1 cellular context compared by ENCODE assay signal in the genomic region with DNA sequence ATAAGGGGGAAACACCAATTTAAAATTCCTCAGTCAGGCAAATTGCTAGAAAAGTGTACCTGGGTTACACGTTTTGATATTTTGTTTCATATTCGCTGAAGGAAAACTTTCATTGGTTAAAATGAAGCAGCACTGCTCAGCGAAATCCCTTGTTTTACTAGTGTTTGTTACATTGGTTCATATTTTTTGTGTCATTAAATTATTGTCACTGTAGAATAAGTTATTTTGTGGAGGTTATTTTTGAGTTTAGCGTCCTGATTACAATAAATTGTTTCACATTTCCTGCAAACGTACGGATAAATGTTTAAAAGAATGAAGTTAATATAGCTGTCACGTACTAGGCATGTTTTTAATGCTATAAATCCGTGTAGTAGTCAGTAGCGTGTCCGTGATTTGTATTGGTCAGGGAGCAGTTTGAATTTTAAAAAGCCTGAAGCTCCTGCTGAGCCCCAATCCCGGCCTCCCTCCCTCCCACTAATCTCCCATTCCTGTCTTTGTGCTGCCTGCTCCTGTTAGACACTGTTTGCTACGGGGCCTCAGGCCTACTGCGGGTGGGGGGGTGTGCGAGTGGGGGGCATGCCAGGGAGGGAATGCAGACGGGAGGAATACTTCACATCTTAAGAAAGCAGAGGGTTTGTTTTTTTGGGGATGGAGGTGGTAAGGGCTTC.
TF ChIP-seq lines count a peak whose summit lies in the region.

No MANE protein-coding gene starts in this region.

TF ChIP-seq in H1, 55 proteins besides CTCF, POLR2A, EP300 and RAD21 (continued from another document):
- TF ChIP-seq, protein P1, sequence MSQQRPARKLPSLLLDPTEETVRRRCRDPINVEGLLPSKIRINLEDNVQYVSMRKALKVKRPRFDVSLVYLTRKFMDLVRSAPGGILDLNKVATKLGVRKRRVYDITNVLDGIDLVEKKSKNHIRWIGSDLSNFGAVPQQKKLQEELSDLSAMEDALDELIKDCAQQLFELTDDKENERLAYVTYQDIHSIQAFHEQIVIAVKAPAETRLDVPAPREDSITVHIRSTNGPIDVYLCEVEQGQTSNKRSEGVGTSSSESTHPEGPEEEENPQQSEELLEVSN (IDR thresholded peaks at IDR 0.05): no peak
- peak; percentile 68 for TF ChIP-seq TEAD4 (IDR thresholded peaks at IDR 0.05; ENCODE audit: low read depth, low read length)
- TF ChIP-seq, protein P2, sequence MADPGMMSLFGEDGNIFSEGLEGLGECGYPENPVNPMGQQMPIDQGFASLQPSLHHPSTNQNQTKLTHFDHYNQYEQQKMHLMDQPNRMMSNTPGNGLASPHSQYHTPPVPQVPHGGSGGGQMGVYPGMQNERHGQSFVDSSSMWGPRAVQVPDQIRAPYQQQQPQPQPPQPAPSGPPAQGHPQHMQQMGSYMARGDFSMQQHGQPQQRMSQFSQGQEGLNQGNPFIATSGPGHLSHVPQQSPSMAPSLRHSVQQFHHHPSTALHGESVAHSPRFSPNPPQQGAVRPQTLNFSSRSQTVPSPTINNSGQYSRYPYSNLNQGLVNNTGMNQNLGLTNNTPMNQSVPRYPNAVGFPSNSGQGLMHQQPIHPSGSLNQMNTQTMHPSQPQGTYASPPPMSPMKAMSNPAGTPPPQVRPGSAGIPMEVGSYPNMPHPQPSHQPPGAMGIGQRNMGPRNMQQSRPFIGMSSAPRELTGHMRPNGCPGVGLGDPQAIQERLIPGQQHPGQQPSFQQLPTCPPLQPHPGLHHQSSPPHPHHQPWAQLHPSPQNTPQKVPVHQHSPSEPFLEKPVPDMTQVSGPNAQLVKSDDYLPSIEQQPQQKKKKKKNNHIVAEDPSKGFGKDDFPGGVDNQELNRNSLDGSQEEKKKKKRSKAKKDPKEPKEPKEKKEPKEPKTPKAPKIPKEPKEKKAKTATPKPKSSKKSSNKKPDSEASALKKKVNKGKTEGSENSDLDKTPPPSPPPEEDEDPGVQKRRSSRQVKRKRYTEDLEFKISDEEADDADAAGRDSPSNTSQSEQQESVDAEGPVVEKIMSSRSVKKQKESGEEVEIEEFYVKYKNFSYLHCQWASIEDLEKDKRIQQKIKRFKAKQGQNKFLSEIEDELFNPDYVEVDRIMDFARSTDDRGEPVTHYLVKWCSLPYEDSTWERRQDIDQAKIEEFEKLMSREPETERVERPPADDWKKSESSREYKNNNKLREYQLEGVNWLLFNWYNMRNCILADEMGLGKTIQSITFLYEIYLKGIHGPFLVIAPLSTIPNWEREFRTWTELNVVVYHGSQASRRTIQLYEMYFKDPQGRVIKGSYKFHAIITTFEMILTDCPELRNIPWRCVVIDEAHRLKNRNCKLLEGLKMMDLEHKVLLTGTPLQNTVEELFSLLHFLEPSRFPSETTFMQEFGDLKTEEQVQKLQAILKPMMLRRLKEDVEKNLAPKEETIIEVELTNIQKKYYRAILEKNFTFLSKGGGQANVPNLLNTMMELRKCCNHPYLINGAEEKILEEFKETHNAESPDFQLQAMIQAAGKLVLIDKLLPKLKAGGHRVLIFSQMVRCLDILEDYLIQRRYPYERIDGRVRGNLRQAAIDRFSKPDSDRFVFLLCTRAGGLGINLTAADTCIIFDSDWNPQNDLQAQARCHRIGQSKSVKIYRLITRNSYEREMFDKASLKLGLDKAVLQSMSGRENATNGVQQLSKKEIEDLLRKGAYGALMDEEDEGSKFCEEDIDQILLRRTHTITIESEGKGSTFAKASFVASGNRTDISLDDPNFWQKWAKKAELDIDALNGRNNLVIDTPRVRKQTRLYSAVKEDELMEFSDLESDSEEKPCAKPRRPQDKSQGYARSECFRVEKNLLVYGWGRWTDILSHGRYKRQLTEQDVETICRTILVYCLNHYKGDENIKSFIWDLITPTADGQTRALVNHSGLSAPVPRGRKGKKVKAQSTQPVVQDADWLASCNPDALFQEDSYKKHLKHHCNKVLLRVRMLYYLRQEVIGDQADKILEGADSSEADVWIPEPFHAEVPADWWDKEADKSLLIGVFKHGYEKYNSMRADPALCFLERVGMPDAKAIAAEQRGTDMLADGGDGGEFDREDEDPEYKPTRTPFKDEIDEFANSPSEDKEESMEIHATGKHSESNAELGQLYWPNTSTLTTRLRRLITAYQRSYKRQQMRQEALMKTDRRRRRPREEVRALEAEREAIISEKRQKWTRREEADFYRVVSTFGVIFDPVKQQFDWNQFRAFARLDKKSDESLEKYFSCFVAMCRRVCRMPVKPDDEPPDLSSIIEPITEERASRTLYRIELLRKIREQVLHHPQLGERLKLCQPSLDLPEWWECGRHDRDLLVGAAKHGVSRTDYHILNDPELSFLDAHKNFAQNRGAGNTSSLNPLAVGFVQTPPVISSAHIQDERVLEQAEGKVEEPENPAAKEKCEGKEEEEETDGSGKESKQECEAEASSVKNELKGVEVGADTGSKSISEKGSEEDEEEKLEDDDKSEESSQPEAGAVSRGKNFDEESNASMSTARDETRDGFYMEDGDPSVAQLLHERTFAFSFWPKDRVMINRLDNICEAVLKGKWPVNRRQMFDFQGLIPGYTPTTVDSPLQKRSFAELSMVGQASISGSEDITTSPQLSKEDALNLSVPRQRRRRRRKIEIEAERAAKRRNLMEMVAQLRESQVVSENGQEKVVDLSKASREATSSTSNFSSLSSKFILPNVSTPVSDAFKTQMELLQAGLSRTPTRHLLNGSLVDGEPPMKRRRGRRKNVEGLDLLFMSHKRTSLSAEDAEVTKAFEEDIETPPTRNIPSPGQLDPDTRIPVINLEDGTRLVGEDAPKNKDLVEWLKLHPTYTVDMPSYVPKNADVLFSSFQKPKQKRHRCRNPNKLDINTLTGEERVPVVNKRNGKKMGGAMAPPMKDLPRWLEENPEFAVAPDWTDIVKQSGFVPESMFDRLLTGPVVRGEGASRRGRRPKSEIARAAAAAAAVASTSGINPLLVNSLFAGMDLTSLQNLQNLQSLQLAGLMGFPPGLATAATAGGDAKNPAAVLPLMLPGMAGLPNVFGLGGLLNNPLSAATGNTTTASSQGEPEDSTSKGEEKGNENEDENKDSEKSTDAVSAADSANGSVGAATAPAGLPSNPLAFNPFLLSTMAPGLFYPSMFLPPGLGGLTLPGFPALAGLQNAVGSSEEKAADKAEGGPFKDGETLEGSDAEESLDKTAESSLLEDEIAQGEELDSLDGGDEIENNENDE (IDR thresholded peaks at IDR 0.05; ENCODE audit: insufficient replicate concordance, low read length): peak; percentile 63
- no peak for TF ChIP-seq CTBP2 (IDR thresholded peaks at IDR 0.05; ENCODE audit: borderline replicate concordance, insufficient read depth, insufficient read length, low read length)
- TF ChIP-seq GTF2F1 (IDR thresholded peaks at IDR 0.05; ENCODE audit: borderline replicate concordance, low read depth, low read length): no peak
- TF ChIP-seq NANOG (IDR thresholded peaks at IDR 0.05; ENCODE audit: insufficient read depth, low read depth, low read length, poor library complexity, severe bottlenecking): peak; percentile 49
- peak; percentile 32 for TF ChIP-seq SAP30 (IDR thresholded peaks at IDR 0.05; ENCODE audit: insufficient read depth, insufficient replicate concordance, low read length)
- peak; percentile 49; the same call in 1 of the 2 replicates for TF ChIP-seq TAF1 (IDR thresholded peaks at IDR 0.05; ENCODE audit: low read depth, low read length)
- TF ChIP-seq RBBP5 (IDR thresholded peaks at IDR 0.05; ENCODE audit: borderline replicate concordance, low read depth, low read length): 0 out of 2 replicates have a peak, but pooled peaks have one; percentile 65
- 0 out of 2 replicates have a peak, but pooled peaks have one; percentile 25 for TF ChIP-seq SP1 (IDR thresholded peaks at IDR 0.05; ENCODE audit: low read depth, low read length)
